In the genomic region with DNA sequence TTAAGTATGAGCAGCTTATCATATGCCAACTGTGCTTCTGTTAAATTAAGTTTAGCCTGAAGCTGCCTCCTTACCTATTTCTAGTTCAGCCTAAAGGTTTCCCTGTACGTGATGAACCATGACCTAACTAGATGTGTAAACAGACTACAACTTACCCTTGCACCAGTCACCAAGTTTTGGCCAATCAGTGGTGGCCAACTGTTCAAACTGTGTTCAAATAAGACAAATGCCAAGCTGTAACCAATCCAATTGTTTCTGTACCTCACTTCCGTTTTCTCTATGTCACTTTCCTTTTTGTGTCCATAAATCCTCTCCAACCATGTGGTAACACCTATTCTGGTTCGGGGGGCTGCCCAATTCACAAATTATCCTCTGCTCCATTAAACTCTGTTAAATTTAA, we compare ENCODE assay signal across 19 cellular contexts. TPM values are rescaled to one million over a fixed set of nuclear protein-coding genes. Genes with fewer than 3 reads are reported as not detected.
"Had no signal": no experiment of that assay in that cellular context is flagged by ENCODE, and none has a peak within 500 bp of the region (broad histone marks: within the 10 kb centered on the region; RNA-seq: fewer than 3 reads in every experiment).

No MANE protein-coding gene starts in this region.

- H3K4me3 ChIP-seq: colonic mucosa, esophagus squamous epithelium, gastroesophageal sphincter, ovary, right atrium auricular region, stomach, thoracic aorta, uterus had no signal

- H3K9me3 ChIP-seq: colonic mucosa, esophagus squamous epithelium, gastroesophageal sphincter, ovary, uterus had no signal

- DNase-seq: colonic mucosa; dermis blood vessel endothelial cell; esophagus squamous epithelium; foreskin fibroblast; glutamatergic neuron; mammary epithelial cell; natural killer cell; nucleus accumbens; ovary; small intestine; stimulated activated CD4-positive, alpha-beta T cell treated with anti-CD3 and anti-CD28 coated beads, Interleukin-12 subunit alpha, Interleukin-12 subunit beta, amount 100 ng/mL, for 4 hours; stimulated activated naive CD4-positive, alpha-beta T cell; stomach; substantia nigra; uterus had no signal

- H3K4me1 ChIP-seq: colonic mucosa, gastroesophageal sphincter, right atrium auricular region, uterus had no signal

- H3K36me3 ChIP-seq: colonic mucosa, esophagus squamous epithelium, gastroesophageal sphincter, ovary, right atrium auricular region, stomach, thoracic aorta, uterus had no signal

- H3K27me3 ChIP-seq: colonic mucosa, ovary, right atrium auricular region, stomach, uterus had no signal

- ATAC-seq: gastroesophageal sphincter, natural killer cell had no signal

- H3K27ac ChIP-seq: colonic mucosa, esophagus squamous epithelium, gastroesophageal sphincter, ovary, right atrium auricular region, stomach, thoracic aorta, uterus had no signal

RNA-seq across cellular contexts. Expression of a gene that starts 6.0 kb away (rescaled TPM):
- polyA plus RNA-seq: keratinocyte, mammary epithelial cell had no signal

RNA-seq across cellular contexts. Expression of a gene that starts 52.2 kb away (rescaled TPM):
- total RNA-seq: dermis blood vessel endothelial cell had no signal
